8 cellular contexts compared by ENCODE assay signal in the genomic region with DNA sequence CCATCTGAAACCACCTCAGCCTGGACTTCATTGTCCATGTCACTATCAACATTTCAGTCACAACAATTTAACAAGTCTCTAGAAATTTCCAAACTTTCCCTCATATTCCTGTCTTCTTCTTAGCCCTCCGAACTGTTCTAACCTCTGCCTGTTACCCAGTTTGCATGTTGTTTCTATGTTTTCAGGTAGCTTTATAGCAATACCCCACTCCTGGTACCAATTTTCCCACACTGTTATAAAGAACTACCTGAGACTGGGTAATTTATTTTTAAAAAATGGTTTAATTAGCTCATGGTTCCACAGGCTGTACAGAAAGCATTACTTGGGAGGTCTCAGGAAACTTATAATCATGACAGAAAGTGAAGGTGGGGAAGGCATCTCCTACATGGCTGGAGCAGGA.
"Had no signal": no experiment of that assay in that cellular context is flagged by ENCODE, and none has a peak within 500 bp of the region (broad histone marks: within the 10 kb centered on the region; RNA-seq: fewer than 3 reads in every experiment).

No MANE protein-coding gene starts in this region.

- ATAC-seq: GM12878 had no signal

- FAIRE-seq: G401.6, GM12878, GM12891, GM12892, GM18507, GM19239 had no signal

- DNase-seq: GDM1, GF-D8 had no signal

- H3K4me3 ChIP-seq: GM12878 had no signal
